In genomic region chr1:43147625-43148319, GRCh38 we compare ENCODE assay signal across 1 cellular context.
A peak's percentile ranks its signal among the peaks of the same experiment; 100 is the strongest.
TF ChIP-seq lines count a peak whose summit lies in the region.

No MANE protein-coding gene starts in this region.

TF ChIP-seq in WTC11, 78 proteins besides CTCF, POLR2A, EP300 and RAD21 (continued from another document):
- TF ChIP-seq, protein P1, sequence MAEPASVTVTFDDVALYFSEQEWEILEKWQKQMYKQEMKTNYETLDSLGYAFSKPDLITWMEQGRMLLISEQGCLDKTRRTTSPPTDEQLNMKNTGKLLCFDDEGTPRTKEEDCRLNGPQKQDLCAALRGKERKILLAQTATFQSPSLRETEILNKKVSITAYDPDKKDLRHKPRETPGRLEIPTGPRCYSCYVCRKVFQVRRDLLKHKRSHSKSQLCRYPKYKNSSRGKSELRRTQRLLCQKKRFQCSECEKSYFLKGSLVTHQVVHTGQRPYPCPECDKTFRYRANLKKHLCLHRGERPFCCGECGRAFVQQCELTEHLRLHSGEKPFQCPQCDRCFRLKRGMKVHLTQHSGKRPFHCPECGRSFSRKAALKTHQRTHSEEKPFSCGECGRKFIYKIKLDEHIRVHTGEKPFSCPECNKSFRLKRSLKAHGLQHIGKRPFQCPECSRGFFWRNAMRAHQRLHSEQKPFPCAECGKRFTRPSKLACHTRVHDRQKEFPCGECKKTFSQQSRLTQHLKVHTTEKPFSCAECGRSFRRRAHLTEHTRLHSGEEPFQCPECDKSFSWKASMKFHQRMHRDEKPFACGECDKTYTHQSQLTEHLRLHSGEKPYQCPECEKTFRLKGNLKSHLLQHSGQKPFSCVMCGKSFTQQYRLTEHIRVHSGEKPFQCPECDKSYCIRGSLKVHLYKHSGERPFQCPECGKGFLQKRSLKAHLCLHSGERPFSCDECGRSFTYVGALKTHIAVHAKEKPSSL (CRISPR knock-in tag; conservative IDR thresholded peaks at IDR 0.05): no peak
- TF ChIP-seq TCF7 (CRISPR knock-in tag; IDR thresholded peaks at IDR 0.05; ENCODE audit: low read depth) (no peak), NR3C1 (CRISPR knock-in tag; conservative IDR thresholded peaks at IDR 0.05; ENCODE audit: low read depth) (no peak), CREM (CRISPR knock-in tag; IDR thresholded peaks at IDR 0.05) (no peak), NFE2L1 (CRISPR knock-in tag; IDR thresholded peaks at IDR 0.05) (no peak), MAX (CRISPR knock-in tag; IDR thresholded peaks at IDR 0.05) (peak; percentile 59)
- TF ChIP-seq, protein P2, sequence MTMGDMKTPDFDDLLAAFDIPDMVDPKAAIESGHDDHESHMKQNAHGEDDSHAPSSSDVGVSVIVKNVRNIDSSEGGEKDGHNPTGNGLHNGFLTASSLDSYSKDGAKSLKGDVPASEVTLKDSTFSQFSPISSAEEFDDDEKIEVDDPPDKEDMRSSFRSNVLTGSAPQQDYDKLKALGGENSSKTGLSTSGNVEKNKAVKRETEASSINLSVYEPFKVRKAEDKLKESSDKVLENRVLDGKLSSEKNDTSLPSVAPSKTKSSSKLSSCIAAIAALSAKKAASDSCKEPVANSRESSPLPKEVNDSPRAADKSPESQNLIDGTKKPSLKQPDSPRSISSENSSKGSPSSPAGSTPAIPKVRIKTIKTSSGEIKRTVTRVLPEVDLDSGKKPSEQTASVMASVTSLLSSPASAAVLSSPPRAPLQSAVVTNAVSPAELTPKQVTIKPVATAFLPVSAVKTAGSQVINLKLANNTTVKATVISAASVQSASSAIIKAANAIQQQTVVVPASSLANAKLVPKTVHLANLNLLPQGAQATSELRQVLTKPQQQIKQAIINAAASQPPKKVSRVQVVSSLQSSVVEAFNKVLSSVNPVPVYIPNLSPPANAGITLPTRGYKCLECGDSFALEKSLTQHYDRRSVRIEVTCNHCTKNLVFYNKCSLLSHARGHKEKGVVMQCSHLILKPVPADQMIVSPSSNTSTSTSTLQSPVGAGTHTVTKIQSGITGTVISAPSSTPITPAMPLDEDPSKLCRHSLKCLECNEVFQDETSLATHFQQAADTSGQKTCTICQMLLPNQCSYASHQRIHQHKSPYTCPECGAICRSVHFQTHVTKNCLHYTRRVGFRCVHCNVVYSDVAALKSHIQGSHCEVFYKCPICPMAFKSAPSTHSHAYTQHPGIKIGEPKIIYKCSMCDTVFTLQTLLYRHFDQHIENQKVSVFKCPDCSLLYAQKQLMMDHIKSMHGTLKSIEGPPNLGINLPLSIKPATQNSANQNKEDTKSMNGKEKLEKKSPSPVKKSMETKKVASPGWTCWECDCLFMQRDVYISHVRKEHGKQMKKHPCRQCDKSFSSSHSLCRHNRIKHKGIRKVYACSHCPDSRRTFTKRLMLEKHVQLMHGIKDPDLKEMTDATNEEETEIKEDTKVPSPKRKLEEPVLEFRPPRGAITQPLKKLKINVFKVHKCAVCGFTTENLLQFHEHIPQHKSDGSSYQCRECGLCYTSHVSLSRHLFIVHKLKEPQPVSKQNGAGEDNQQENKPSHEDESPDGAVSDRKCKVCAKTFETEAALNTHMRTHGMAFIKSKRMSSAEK (CRISPR knock-in tag; IDR thresholded peaks at IDR 0.05; ENCODE audit: borderline replicate concordance): no peak
